8 cellular contexts compared by ENCODE assay signal in genomic region chr11:124481365-124482323, GRCh38. TPM values are rescaled to one million over a fixed set of nuclear protein-coding genes. Genes with fewer than 3 reads are reported as not detected.
DNase-seq lines count a peak whose midpoint lies in the region; TF ChIP-seq lines count a peak whose summit lies in the region.

No MANE protein-coding gene starts in this region.

- H3K4me3 ChIP-seq in HL-60 (replicated peaks; ENCODE audit: insufficient read depth, low read length) (peak overlapping the region; percentile 27), esophagus squamous epithelium (peak overlapping the region in 3 of 4 donors; percentile 6 to 49 (median 21))

- no peak for TF ChIP-seq POLR2A in esophagus squamous epithelium (IDR thresholded peaks at IDR 0.05)

- intact Hi-C loops in esophagus squamous epithelium (cut with DNase I): no loop called here

- no peaks in the 10 kb centered on the region for H3K9me3 ChIP-seq in esophagus squamous epithelium

- TF ChIP-seq CTCF in HL-60 (IDR thresholded peaks at IDR 0.05; ENCODE audit: insufficient read depth, low read length) (no peak), esophagus squamous epithelium (IDR thresholded peaks at IDR 0.05) (no peak)

- DNase-seq in NCI-H1436 (lab: John Stamatoyannopoulos, UW) (peak; percentile 3), NCI-H1436 treated with DMSO at 0.1 percent for 48 hours (lab: John Stamatoyannopoulos, UW) (no peak), HL-60 (ENCODE audit: low read depth in 1 of 2, low spot score in 1 of 2) (peak in 1 of 2 experiments; percentile 62), SKM-1 treated with dmso at 0.1 percent for 144 hours (lab: John Stamatoyannopoulos, UW; ENCODE audit: unreplicated experiment) (peak; percentile 35), esophagus squamous epithelium (lab: John Stamatoyannopoulos, UW) (no peak), non-pigmented ciliary epithelial cell (ENCODE audit: low read depth) (peak; percentile 27), NCI-H146 treated with DMSO at 0.1 percent for 48 hours (lab: John Stamatoyannopoulos, UW; ENCODE audit: unreplicated experiment) (no peak)
- no peak for DNase-seq in effector CD8-positive, alpha-beta T cell (lab: John Stamatoyannopoulos, UW)

- H3K4me1 ChIP-seq in esophagus squamous epithelium: no peaks in the 10 kb centered on the region

- H3K27ac ChIP-seq in HL-60 (replicated peaks): peak overlapping the region; percentile 46
- no peak overlapping the region for H3K27ac ChIP-seq in esophagus squamous epithelium

- no peaks in the 10 kb centered on the region for H3K36me3 ChIP-seq in esophagus squamous epithelium

- no peaks in the 10 kb centered on the region for H3K27me3 ChIP-seq in HL-60 (ENCODE audit: insufficient read depth, poor library complexity, severe bottlenecking)
- H3K27me3 ChIP-seq in esophagus squamous epithelium: no peaks in the 10 kb centered on the region

- 35 to 43% methylated on average over 20 of the region's 20 CpGs for WGBS in esophagus squamous epithelium, 2 donors

RNA-seq across cellular contexts. Expression of gene OR8B8, which starts 36.1 kb away (rescaled TPM):
- total RNA-seq in esophagus squamous epithelium: not detected

RNA-seq across cellular contexts. Expression of gene OR8B4, which starts 57.0 kb away (rescaled TPM):
- total RNA-seq in esophagus squamous epithelium: not detected

Comparison
In these comparisons a context has a peak if more than half of its experiments do, and no peak if none do; other contexts are left out.
1. DNase-seq: peak in NCI-H1436 (single experiment), SKM-1 treated with dmso at 0.1 percent for 144 hours (single experiment) and non-pigmented ciliary epithelial cell (single experiment); none in NCI-H1436 treated with DMSO at 0.1 percent for 48 hours (single experiment), esophagus squamous epithelium (single experiment), NCI-H146 treated with DMSO at 0.1 percent for 48 hours (single experiment) and effector CD8-positive, alpha-beta T cell (single experiment).